In genomic region chr22:20904980-20905355, GRCh38 we compare ENCODE assay signal across 22 cellular contexts. TPM values are rescaled to one million over a fixed set of nuclear protein-coding genes. Genes with fewer than 3 reads are reported as not detected.
DNase-seq lines count a peak whose midpoint lies in the region; ATAC-seq and TF ChIP-seq lines count a peak whose summit lies in the region.
"Had no signal": no experiment of that assay in that cellular context is flagged by ENCODE, and none has a peak within 500 bp of the region (broad histone marks: within the 10 kb centered on the region; RNA-seq: fewer than 3 reads in every experiment).

No MANE protein-coding gene starts in this region.

- no peak overlapping the region for H3K9ac ChIP-seq in MM.1S (ENCODE audit: low read length)

- no peaks in the 10 kb centered on the region for H3K36me3 ChIP-seq in MM.1S (replicated peaks; ENCODE audit: insufficient read depth, low read length)
- H3K36me3 ChIP-seq: colonic mucosa, left lung, sigmoid colon had no signal

- no peaks in the 10 kb centered on the region for H3K4me1 ChIP-seq in MM.1S (ENCODE audit: low read length)
- H3K4me1 ChIP-seq: colonic mucosa, sigmoid colon had no signal

- H3K4me3 ChIP-seq in MM.1S (ENCODE audit: low read length), result no peak overlapping the region
- H3K4me3 ChIP-seq: colonic mucosa, GM12878, left lung, sigmoid colon had no signal

- H2AFZ ChIP-seq in MM.1S (ENCODE audit: low read length), result no peak overlapping the region

- H4K20me1 ChIP-seq in MM.1S (ENCODE audit: insufficient read depth, low read length), result no peaks in the 10 kb centered on the region

- TF ChIP-seq CTCF in MM.1S (IDR thresholded peaks at IDR 0.05; ENCODE audit: low read length), result no peak

- peak; percentile 34 for ATAC-seq in esophagus mucosa
- ATAC-seq: GM12878 had no signal

- H3K27me3 ChIP-seq in MM.1S (replicated peaks; ENCODE audit: insufficient read depth, low read length), result no peaks in the 10 kb centered on the region
- H3K27me3 ChIP-seq: colonic mucosa, left lung, sigmoid colon had no signal

- intact Hi-C loops in posterior vena cava (cut with DNase I), result no loop called here

- no peaks in the 10 kb centered on the region for H3K9me2 ChIP-seq in MM.1S (replicated peaks; ENCODE audit: insufficient read depth, low read length)

- H3K27ac ChIP-seq in MM.1S (ENCODE audit: low read length), result no peak overlapping the region
- H3K27ac ChIP-seq: colonic mucosa, sigmoid colon had no signal

- DNase-seq in DMS 273 (lab: John Stamatoyannopoulos, UW; ENCODE audit: unreplicated experiment) (peak; percentile 44), NCI-H69 (lab: John Stamatoyannopoulos, UW) (peak; percentile 21), posterior vena cava (ENCODE audit: low spot score) (peak; percentile 10), MM.1S (no peak), HT-29 (ENCODE audit: low spot score) (no peak)
- DNase-seq in stimulated activated CD4-positive, alpha-beta T cell treated with anti-CD3 and anti-CD28 coated beads, Interleukin-4, amount 100 ng/mL, for 4 hours, result no peak
- DNase-seq: activated B cell treated with CpG ODN at 0.5 μM for 24 hours; activated CD4-positive, alpha-beta T cell treated with anti-CD3 and anti-CD28 coated beads, Interleukin-2, amount 50 U/mL, for 48 hours; activated effector memory CD4-positive, alpha-beta T cell treated with anti-CD3 and anti-CD28 coated beads, Interleukin-2, amount 50 U/mL, for 16 hours; CD8-positive, alpha-beta memory T cell; colonic mucosa; DND-41; left lung; midbrain; NCI-H1417; NCI-H2107; NCI-H510A treated with DMSO at 0.1 percent for 48 hours; RPMI8226; sigmoid colon; substantia nigra had no signal

- no peaks in the 10 kb centered on the region for H3F3A ChIP-seq in MM.1S (ENCODE audit: insufficient read depth, low read length)

- H3K79me2 ChIP-seq in MM.1S (ENCODE audit: low read length), result no peaks in the 10 kb centered on the region

- no peaks in the 10 kb centered on the region for H3K9me3 ChIP-seq in MM.1S (replicated peaks; ENCODE audit: insufficient read depth, low read length)
- H3K9me3 ChIP-seq: colonic mucosa, left lung, sigmoid colon had no signal

- H3K4me2 ChIP-seq in MM.1S (ENCODE audit: low read depth, low read length), result no peak overlapping the region

RNA-seq across cellular contexts. Expression of gene CRKL, which starts 12.2 kb away (rescaled TPM):
- total RNA-seq in esophagus mucosa (42.6 TPM), posterior vena cava (10 to 100 TPM; 36.7 to 37.5 TPM)
- total RNA-seq in HT-29 (2014; rRNA removed; shearing (Covaris generic)), result 74.9 and 77.2 TPM in 2 replicates

RNA-seq across cellular contexts. Expression of gene SNAP29, which starts 46.2 kb away (rescaled TPM):
- total RNA-seq in esophagus mucosa (24.0 TPM), posterior vena cava (10 to 100 TPM; 22.9 to 25.5 TPM)
- 23.5 and 26.9 TPM in 2 replicates for total RNA-seq in HT-29 (2014; rRNA removed; shearing (Covaris generic))

RNA-seq across cellular contexts. Expression of gene PI4KA, which starts 46.4 kb away (rescaled TPM):
- 28.5 TPM for total RNA-seq in esophagus mucosa
- 10 to 100 TPM; 83.9 to 97.9 TPM for total RNA-seq in posterior vena cava
- 69.9 and 127 TPM in 2 replicates for total RNA-seq in HT-29 (2014; rRNA removed; shearing (Covaris generic))

Comparison
In these comparisons a context has a peak if more than half of its experiments do, and no peak if none do; other contexts are left out.
1. DNase-seq: peak in DMS 273 (single experiment), NCI-H69 (single experiment) and posterior vena cava (single experiment); none in stimulated activated CD4-positive, alpha-beta T cell treated with anti-CD3 and anti-CD28 coated beads, Interleukin-4, amount 100 ng/mL, for 4 hours (0 of 2), MM.1S (single experiment) and HT-29 (single experiment).